12 cellular contexts compared by ENCODE assay signal in the genomic region with DNA sequence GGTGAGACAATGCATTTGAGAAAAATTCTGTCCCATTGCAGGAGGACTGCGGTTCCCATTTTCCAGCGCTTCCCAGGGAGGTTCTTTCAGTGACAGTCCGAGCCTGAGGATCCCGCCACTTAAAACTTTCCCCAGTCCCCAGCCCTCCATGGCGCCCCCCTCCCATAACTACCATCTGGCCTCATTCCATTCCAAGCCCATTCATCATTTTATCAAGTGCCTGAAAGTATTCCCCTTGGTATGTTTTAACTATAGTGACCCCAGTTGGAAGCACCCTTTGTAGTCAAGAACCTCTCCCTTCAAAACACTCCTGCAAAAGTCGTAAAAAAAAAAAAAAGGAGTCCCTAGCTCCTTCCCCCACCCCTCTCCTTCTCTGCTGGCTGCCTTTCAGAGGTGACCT. TPM values are rescaled to one million over a fixed set of nuclear protein-coding genes. Genes with fewer than 3 reads are reported as not detected.
DNase-seq lines count a peak whose midpoint lies in the region; ATAC-seq and TF ChIP-seq lines count a peak whose summit lies in the region.
"Had no signal": no experiment of that assay in that cellular context is flagged by ENCODE, and none has a peak within 500 bp of the region (broad histone marks: within the 10 kb centered on the region; RNA-seq: fewer than 3 reads in every experiment).

No MANE protein-coding gene starts in this region.

- TF ChIP-seq CTCF in hepatocyte (IDR thresholded peaks at IDR 0.05; ENCODE audit: poor library complexity) (no peak), smooth muscle cell (IDR thresholded peaks at IDR 0.05; ENCODE audit: borderline replicate concordance, insufficient read depth, poor library complexity, severe bottlenecking) (no peak), upper lobe of right lung (IDR thresholded peaks at IDR 0.05) (no peak)

- H4K20me1 ChIP-seq in hepatocyte (ENCODE audit: insufficient read depth, poor library complexity, severe bottlenecking) (no peaks in the 10 kb centered on the region), smooth muscle cell (ENCODE audit: low read depth) (peaks cover 26% of the 10 kb centered on the region)

- H3K36me3 Mint-ChIP-seq in activated CD4-positive, alpha-beta T cell treated with anti-CD3 and anti-CD28 coated beads for 36 hours (ENCODE audit: low read depth), result peaks cover 3% of the 10 kb centered on the region

- H3K9me3 ChIP-seq in hepatocyte (ENCODE audit: low read depth), result no peaks in the 10 kb centered on the region
- peaks cover under 1% of the 10 kb centered on the region for H3K9me3 ChIP-seq in smooth muscle cell (replicated peaks; ENCODE audit: low read depth)
- no peaks in the 10 kb centered on the region for H3K9me3 ChIP-seq in upper lobe of right lung
- H3K9me3 ChIP-seq: thyroid gland had no signal

- POLR2A ChIA-PET in activated CD4-positive, alpha-beta T cell treated with anti-CD3 and anti-CD28 coated beads for 36 hours (lab: Charles Lee), result interaction anchor here (0.5 to 0.6 kb wide), 2 partner anchors 9 to 318 kb away, joined by 3 read pairs; no protein-coding TSS in a partner anchor

- H3K4me3 ChIP-seq in hepatocyte, result peak overlapping the region; percentile 64
- H3K4me3 ChIP-seq in smooth muscle cell, result peak overlapping the region; percentile 86
- H3K4me3 ChIP-seq in upper lobe of right lung, result no peak overlapping the region

- intact Hi-C loops in activated CD4-positive, alpha-beta T cell treated with anti-CD3 and anti-CD28 coated beads for 36 hours (cut with DNase I, micrococcal nuclease), result loop anchor here (2.0 to 5.0 kb wide), 3 partner anchors 41 to 1021 kb away; a partner anchor contains a TSS
- intact Hi-C loops in upper lobe of right lung (cut with DNase I), result loop anchor here (10.0 kb wide), 1 partner anchor 119 kb away; no protein-coding TSS in a partner anchor

- H3K9me2 ChIP-seq in hepatocyte (replicated peaks; ENCODE audit: insufficient read depth), result no peaks in the 10 kb centered on the region

- DNase-seq in activated CD4-positive, alpha-beta T cell treated with anti-CD3 and anti-CD28 coated beads for 36 hours, result no peak
- no peak for DNase-seq in activated CD4-positive, alpha-beta T cell treated with anti-CD3 and anti-CD28 coated beads for 1 hour
- DNase-seq in NCI-H69 (lab: John Stamatoyannopoulos, UW), result peak; percentile 59
- DNase-seq in hepatocyte (ENCODE audit: low spot score), result no peak
- no peak for DNase-seq in smooth muscle cell (lab: John Stamatoyannopoulos, UW; ENCODE audit: unreplicated experiment)
- DNase-seq in NCI-H2029 (lab: John Stamatoyannopoulos, UW), result no peak
- DNase-seq in stimulated activated CD4-positive, alpha-beta T cell treated with anti-CD3 and anti-CD28 coated beads, Interleukin-12 subunit alpha, Interleukin-12 subunit beta, amount 100 ng/mL, for 4 hours, result no peak
- no peak for DNase-seq in upper lobe of right lung
- DNase-seq: activated naive CD4-positive, alpha-beta T cell treated with anti-CD3 and anti-CD28 coated beads, Interleukin-2, amount 50 U/mL, for 16 hours; thyroid gland had no signal

- H3K79me2 ChIP-seq in hepatocyte, result peaks cover 11% of the 10 kb centered on the region
- peaks cover 24% of the 10 kb centered on the region for H3K79me2 ChIP-seq in smooth muscle cell (ENCODE audit: low read depth)

- ATAC-seq in activated CD4-positive, alpha-beta T cell treated with anti-CD3 and anti-CD28 coated beads for 36 hours, result no peak
- ATAC-seq in upper lobe of right lung, result no peak

- peaks cover 26% of the 10 kb centered on the region for H3K27me3 Mint-ChIP-seq in activated CD4-positive, alpha-beta T cell treated with anti-CD3 and anti-CD28 coated beads for 36 hours

- CTCF ChIA-PET in activated CD4-positive, alpha-beta T cell treated with anti-CD3 and anti-CD28 coated beads for 36 hours (lab: Charles Lee), result interaction anchor here (0.8 kb wide), 1 partner anchor 1059 kb away, joined by 3 read pairs; no protein-coding TSS in a partner anchor

- 31% methylated on average over 5 of the region's 6 CpGs for WGBS in hepatocyte (ENCODE audit: low lambda C conversion rate, missing lambda C conversion rate)
- 1% methylated on average over 4 of the region's 6 CpGs for WGBS in smooth muscle cell (ENCODE audit: low lambda C conversion rate)

- peaks cover 9% of the 10 kb centered on the region for H3K4me1 Mint-ChIP-seq in activated CD4-positive, alpha-beta T cell treated with anti-CD3 and anti-CD28 coated beads for 36 hours

- H2AFZ ChIP-seq in hepatocyte (no peak overlapping the region), smooth muscle cell (ENCODE audit: low read depth) (no peak overlapping the region)

- peaks cover 5% of the 10 kb centered on the region for H3K9me3 Mint-ChIP-seq in activated CD4-positive, alpha-beta T cell treated with anti-CD3 and anti-CD28 coated beads for 36 hours (ENCODE audit: low read depth)

- H3F3A ChIP-seq in smooth muscle cell (ENCODE audit: low read depth), result peaks cover 14% of the 10 kb centered on the region

- H3K4me1 ChIP-seq in hepatocyte (ENCODE audit: insufficient read depth), result peaks cover 11% of the 10 kb centered on the region
- peaks cover 17% of the 10 kb centered on the region for H3K4me1 ChIP-seq in smooth muscle cell (ENCODE audit: low read depth)
- H3K4me1 ChIP-seq in upper lobe of right lung, result peaks cover 18% of the 10 kb centered on the region

- H3K4me2 ChIP-seq in hepatocyte, result peak overlapping the region; percentile 91
- H3K4me2 ChIP-seq in smooth muscle cell, result peak overlapping the region; percentile 97

- no peaks in the 10 kb centered on the region for H3K36me3 ChIP-seq in hepatocyte (replicated peaks; ENCODE audit: insufficient read depth, low read depth)
- H3K36me3 ChIP-seq in smooth muscle cell (ENCODE audit: low read depth), result no peaks in the 10 kb centered on the region
- no peaks in the 10 kb centered on the region for H3K36me3 ChIP-seq in upper lobe of right lung
- H3K36me3 ChIP-seq: thyroid gland had no signal

- peak overlapping the region; percentile 41 for H3K27ac ChIP-seq in hepatocyte
- H3K27ac ChIP-seq in smooth muscle cell (ENCODE audit: low read depth), result peak overlapping the region; percentile 66
- no peak overlapping the region for H3K27ac ChIP-seq in upper lobe of right lung
- H3K27ac ChIP-seq: thyroid gland, VCaP had no signal

- H3K27me3 ChIP-seq in hepatocyte (no peaks in the 10 kb centered on the region), smooth muscle cell (ENCODE audit: low read depth) (no peaks in the 10 kb centered on the region), upper lobe of right lung (peaks cover 15% of the 10 kb centered on the region)
- H3K27me3 ChIP-seq: thyroid gland had no signal

- peak overlapping the region; percentile 80 for H3K9ac ChIP-seq in smooth muscle cell (ENCODE audit: low read depth)

- no peak overlapping the region for H3K27ac Mint-ChIP-seq in activated CD4-positive, alpha-beta T cell treated with anti-CD3 and anti-CD28 coated beads for 36 hours

- peak overlapping the region; percentile 63 for H3K4me3 Mint-ChIP-seq in activated CD4-positive, alpha-beta T cell treated with anti-CD3 and anti-CD28 coated beads for 36 hours

RNA-seq across cellular contexts. Expression of a gene that starts 1.2 kb away (rescaled TPM):
- under 1 TPM; 0.23 to 0.25 TPM for total RNA-seq in activated CD4-positive, alpha-beta T cell treated with anti-CD3 and anti-CD28 coated beads for 36 hours
- total RNA-seq in hepatocyte (6.3 and 8.9 TPM in 2 replicates), smooth muscle cell (42.9 and 47.0 TPM in 2 replicates), upper lobe of right lung (2.2 TPM)
- polyA plus RNA-seq in hepatocyte (6.9 and 7.6 TPM in 2 replicates), smooth muscle cell (44.3 and 59.6 TPM in 2 replicates)
- total RNA-seq: G401 had no signal
